ENCODE assay signal across 8 cellular contexts in the genomic region with DNA sequence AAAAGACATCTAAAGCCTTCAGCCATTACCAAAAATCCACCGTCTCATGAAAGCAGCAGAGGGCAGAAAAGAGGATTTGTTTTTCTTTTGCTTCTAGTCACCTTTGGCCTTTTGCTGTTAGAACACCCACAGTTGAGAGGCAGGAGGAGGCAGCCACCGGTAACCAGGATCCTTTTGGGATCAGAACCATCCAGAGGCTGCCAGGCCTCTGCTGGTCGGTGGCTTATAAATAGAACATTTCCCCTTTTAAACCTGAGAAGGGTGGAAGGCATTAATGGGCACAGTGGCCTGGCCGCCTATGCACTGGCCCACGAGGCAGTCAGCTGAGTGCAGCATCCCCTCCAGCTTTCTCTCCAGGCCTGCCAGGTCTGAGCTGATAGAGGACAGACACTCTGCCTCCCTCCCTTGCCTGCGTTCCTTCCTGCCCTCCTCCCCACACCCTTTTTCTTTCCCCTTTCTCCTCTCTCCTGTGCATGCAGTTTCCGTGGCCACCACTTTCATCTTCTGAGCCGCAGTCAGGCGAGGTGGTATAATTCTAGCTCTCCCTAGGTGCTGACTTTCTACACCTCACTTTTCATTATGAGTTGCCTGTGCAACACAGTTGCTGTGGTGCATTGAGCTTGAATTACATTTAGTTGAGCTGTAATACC.
A peak's percentile ranks its signal among the peaks of the same experiment; 100 is the strongest.
DNase-seq lines count a peak whose midpoint lies in the region; ATAC-seq and TF ChIP-seq lines count a peak whose summit lies in the region.

No MANE protein-coding gene starts in this region.

- H3F3A ChIP-seq in OCI-LY1 (ENCODE audit: insufficient read depth, low read length) (no peaks in the 10 kb centered on the region), PC-9 (ENCODE audit: insufficient read depth, low read depth) (no peaks in the 10 kb centered on the region)

- no peaks in the 10 kb centered on the region for H3K9me3 Mint-ChIP-seq in activated CD4-positive, alpha-beta T cell treated with anti-CD3 and anti-CD28 coated beads, Interleukin-2, amount 10 ng/mL, durations not matched to agents 24 days and 14 days

- H3K4me1 Mint-ChIP-seq in activated CD4-positive, alpha-beta T cell treated with anti-CD3 and anti-CD28 coated beads, Interleukin-2, amount 10 ng/mL, durations not matched to agents 24 days and 14 days, result peaks cover 46% of the 10 kb centered on the region

- intact Hi-C loops in activated CD4-positive, alpha-beta T cell treated with anti-CD3 and anti-CD28 coated beads, Interleukin-2, amount 10 ng/mL, durations not matched to agents 24 days and 14 days (cut with micrococcal nuclease), result loop anchor here (1.0 to 5.0 kb wide), 4 partner anchors 31 to 99 kb away; no protein-coding TSS in a partner anchor
- intact Hi-C loops in heart left ventricle (cut with DNase I) (loop anchor here in 5 of 10 donors (2.0 to 10.0 kb wide), 5 partner anchors 39 to 804 kb away; a partner anchor contains a TSS), thyroid gland (cut with DNase I) (no loop called here), PC-9 (cut with micrococcal nuclease; ENCODE audit: unreplicated experiment) (no loop called here)

- H3K27me3 ChIP-seq in OCI-LY1 (ENCODE audit: insufficient read depth, low read length) (no peaks in the 10 kb centered on the region), heart left ventricle (no peaks in the 10 kb centered on the region), thyroid gland (no peaks in the 10 kb centered on the region), PC-9 (ENCODE audit: insufficient read depth, low read depth) (no peaks in the 10 kb centered on the region)

- DNase-seq in activated CD4-positive, alpha-beta T cell treated with anti-CD3 and anti-CD28 coated beads, Interleukin-2, amount 10 ng/mL, durations not matched to agents 24 days and 14 days, result peak; percentile 84
- DNase-seq in activated CD4-positive, alpha-beta T cell treated with anti-CD3 and anti-CD28 coated beads for 1 hour, result no peak
- DNase-seq in heart left ventricle (peak; percentile 63 to 89 (median 80)), thyroid gland (peak; percentile 16 to 19), DMS153 (lab: John Stamatoyannopoulos, UW) (no peak), PC-9 (no peak)

- no TSS peak for BruUV-seq in PC-9 (replicated peaks; lab: Mats Ljungman, UMichigan)

- POLR2A ChIA-PET in PC-9 (lab: Charles Lee; ENCODE audit: unreplicated experiment), result no interaction called here

- H3K9me3 ChIP-seq in OCI-LY1 (ENCODE audit: low read length), result no peaks in the 10 kb centered on the region
- no peaks in the 10 kb centered on the region for H3K9me3 ChIP-seq in heart left ventricle
- no peaks in the 10 kb centered on the region for H3K9me3 ChIP-seq in thyroid gland
- no peaks in the 10 kb centered on the region for H3K9me3 ChIP-seq in PC-9 (ENCODE audit: insufficient read depth, low read depth)

- ATAC-seq in GM21825 (IDR thresholded peaks at IDR 0.05; ENCODE audit: unreplicated experiment) (peak; percentile 58), heart left ventricle (peak; percentile 95 to 97 (median 96))

- H2AFZ ChIP-seq in OCI-LY1 (ENCODE audit: low read length) (no peak overlapping the region), PC-9 (no peak overlapping the region)

- peaks cover 9% of the 10 kb centered on the region for H3K36me3 Mint-ChIP-seq in activated CD4-positive, alpha-beta T cell treated with anti-CD3 and anti-CD28 coated beads, Interleukin-2, amount 10 ng/mL, durations not matched to agents 24 days and 14 days (ENCODE audit: low read depth)

- H4K20me1 ChIP-seq in OCI-LY1 (ENCODE audit: insufficient read depth, low read length) (no peaks in the 10 kb centered on the region), PC-9 (ENCODE audit: insufficient read depth) (no peaks in the 10 kb centered on the region)

- H3K27ac Mint-ChIP-seq in activated CD4-positive, alpha-beta T cell treated with anti-CD3 and anti-CD28 coated beads, Interleukin-2, amount 10 ng/mL, durations not matched to agents 24 days and 14 days, result peak overlapping the region; percentile 56

- H3K4me3 ChIP-seq in OCI-LY1 (ENCODE audit: low read depth, low read length, poor library complexity, severe bottlenecking), result no peak overlapping the region
- H3K4me3 ChIP-seq in heart left ventricle, result no peak overlapping the region
- no peak overlapping the region for H3K4me3 ChIP-seq in thyroid gland (replicated peaks in 1 of 3)
- H3K4me3 ChIP-seq in PC-9, result no peak overlapping the region

- H3K27ac ChIP-seq in OCI-LY1 (ENCODE audit: low read depth, low read length, poor library complexity, severe bottlenecking) (peak overlapping the region; percentile 68), heart left ventricle (peak overlapping the region in 11 of 12 donors; percentile 54 to 83 (median 66)), thyroid gland (no peak overlapping the region), PC-9 (no peak overlapping the region)

- 26 to 33% (median 30%) methylated on average over 9 of the region's 9 CpGs for WGBS in heart left ventricle, 4 donors
- WGBS in thyroid gland, 2 donors, result 49 to 68% methylated on average over 9 of the region's 9 CpGs

- TF ChIP-seq POLR2A in heart left ventricle (IDR thresholded peaks at IDR 0.05) (no peak), thyroid gland (IDR thresholded peaks at IDR 0.05) (no peak)

- TF ChIP-seq CTCF in OCI-LY1 (IDR thresholded peaks at IDR 0.05; ENCODE audit: low read length), result no peak; the same call in 1 of the 2 replicates
- TF ChIP-seq CTCF in heart left ventricle (IDR thresholded peaks at IDR 0.05), result peak in 3 of 12 donors; percentile 11 to 30 (median 15)
- no peak for TF ChIP-seq CTCF in thyroid gland (IDR thresholded peaks at IDR 0.05)
- no peak for TF ChIP-seq CTCF in PC-9 (conservative IDR thresholded peaks at IDR 0.05)

- peak overlapping the region; percentile 6; the same call in 1 of the 2 replicates for H3K4me2 ChIP-seq in OCI-LY1 (ENCODE audit: low read length)
- H3K4me2 ChIP-seq in PC-9, result no peak overlapping the region

- H3K4me3 Mint-ChIP-seq in activated CD4-positive, alpha-beta T cell treated with anti-CD3 and anti-CD28 coated beads, Interleukin-2, amount 10 ng/mL, durations not matched to agents 24 days and 14 days, result peak overlapping the region; percentile 28

- H3K27me3 Mint-ChIP-seq in activated CD4-positive, alpha-beta T cell treated with anti-CD3 and anti-CD28 coated beads, Interleukin-2, amount 10 ng/mL, durations not matched to agents 24 days and 14 days, result no peaks in the 10 kb centered on the region

- no peak overlapping the region; the same call in 1 of the 2 replicates for H3K9ac ChIP-seq in OCI-LY1 (ENCODE audit: low read length)

- CTCF ChIA-PET in PC-9 (lab: Charles Lee), result no interaction called here

- no peaks in the 10 kb centered on the region for H3K79me2 ChIP-seq in OCI-LY1 (ENCODE audit: insufficient read depth, low read length)
- H3K79me2 ChIP-seq in PC-9 (ENCODE audit: low read depth), result no peaks in the 10 kb centered on the region

- no peaks in the 10 kb centered on the region for H3K9me2 ChIP-seq in OCI-LY1 (ENCODE audit: low read depth, low read length)
- H3K9me2 ChIP-seq in PC-9 (ENCODE audit: insufficient read depth), result no peaks in the 10 kb centered on the region

- H3K4me1 ChIP-seq in OCI-LY1 (ENCODE audit: insufficient read depth, low read length, severe bottlenecking), result peaks cover 63% of the 10 kb centered on the region
- H3K4me1 ChIP-seq in heart left ventricle, result peaks cover 0 to 51% (median 24%) of the 10 kb centered on the region in 12 donors
- H3K4me1 ChIP-seq in thyroid gland, result peaks cover 0 to 12% of the 10 kb centered on the region in 2 donors
- no peaks in the 10 kb centered on the region for H3K4me1 ChIP-seq in PC-9 (replicated peaks; ENCODE audit: insufficient read depth)

- no peaks in the 10 kb centered on the region for H3K36me3 ChIP-seq in OCI-LY1 (ENCODE audit: insufficient read depth, low read length)
- peaks cover 0 to 12% (median 0%) of the 10 kb centered on the region in 9 donors for H3K36me3 ChIP-seq in heart left ventricle
- no peaks in the 10 kb centered on the region for H3K36me3 ChIP-seq in thyroid gland
- H3K36me3 ChIP-seq in PC-9 (ENCODE audit: low read depth), result no peaks in the 10 kb centered on the region

Comparison
In these comparisons a context has a peak if more than half of its experiments do, and no peak if none do; other contexts are left out.
1. DNase-seq: peak in activated CD4-positive, alpha-beta T cell treated with anti-CD3 and anti-CD28 coated beads, Interleukin-2, amount 10 ng/mL, durations not matched to agents 24 days and 14 days (single experiment), heart left ventricle (5 of 5) and thyroid gland (2 of 2); none in activated CD4-positive, alpha-beta T cell treated with anti-CD3 and anti-CD28 coated beads for 1 hour (single experiment), DMS153 (single experiment) and PC-9 (0 of 2).
2. H3K27ac ChIP-seq: peak in OCI-LY1 (single experiment) and heart left ventricle (11 of 12); none in thyroid gland (0 of 3) and PC-9 (single experiment).